In the genomic region with DNA sequence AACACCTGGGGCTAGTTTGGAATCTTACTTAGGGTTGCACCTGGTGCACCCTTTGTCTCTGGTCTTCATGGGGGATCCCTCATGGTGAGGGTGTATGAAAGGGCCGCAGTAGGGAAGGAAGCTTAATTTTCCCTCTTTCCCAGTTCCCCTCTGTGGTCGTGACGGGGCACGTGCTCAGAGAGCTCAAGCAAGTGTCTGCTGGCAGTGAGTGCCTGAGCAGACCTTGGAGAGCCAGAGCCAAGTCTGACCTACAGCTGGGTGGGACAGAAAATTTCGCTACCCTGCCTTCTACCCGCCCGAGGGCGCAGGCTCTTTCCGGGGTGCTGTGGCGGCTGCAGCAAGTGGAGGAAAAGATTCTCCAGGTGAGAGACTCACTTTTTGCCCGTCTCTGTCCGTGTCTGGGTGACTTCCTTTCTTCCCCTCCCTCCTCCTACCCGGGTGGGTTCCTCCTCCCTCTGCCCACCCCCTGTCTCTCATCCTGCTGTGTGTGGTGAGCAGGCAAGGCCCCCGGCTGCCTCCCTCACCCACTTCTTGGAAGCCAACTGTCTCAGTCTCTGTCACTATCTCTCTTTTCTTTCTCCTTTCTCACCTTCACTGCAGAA, we compare ENCODE assay signal across 13 cellular contexts.
DNase-seq lines count a peak whose midpoint lies in the region; ATAC-seq and TF ChIP-seq lines count a peak whose summit lies in the region.
"Had no signal": no experiment of that assay in that cellular context is flagged by ENCODE, and none has a peak within 500 bp of the region (broad histone marks: within the 10 kb centered on the region; RNA-seq: fewer than 3 reads in every experiment).

No MANE protein-coding gene starts in this region.

- peaks cover 23% of the 10 kb centered on the region for H3K4me1 Mint-ChIP-seq in activated naive CD8-positive, alpha-beta T cell treated with anti-CD3 and anti-CD28 coated beads for 36 hours
- H3K4me1 Mint-ChIP-seq: IgD-negative memory B cell had no signal

- H3K4me1 ChIP-seq in DND-41 (ENCODE audit: insufficient read depth, low read length) (peaks cover 55% of the 10 kb centered on the region), esophagus squamous epithelium (peaks cover 0 to 26% (median 0%) of the 10 kb centered on the region in 3 donors)

- peak overlapping the region in 1 of 2 experiments; percentile 50; a peak in 2 of 4 replicates for H3K4me3 ChIP-seq in DND-41 (ENCODE audit: low read depth in 1 of 2, low read length in 2 of 2)
- no peak overlapping the region for H3K4me3 ChIP-seq in MG63
- no peak overlapping the region for H3K4me3 ChIP-seq in esophagus squamous epithelium
- H3K4me3 ChIP-seq: lower lobe of right lung had no signal

- H3K9ac ChIP-seq in DND-41 (ENCODE audit: low read depth, low read length) = peak overlapping the region; percentile 53
- H3K9ac ChIP-seq: parathyroid adenoma had no signal

- peak overlapping the region; percentile 79 for H3K27ac Mint-ChIP-seq in activated naive CD8-positive, alpha-beta T cell treated with anti-CD3 and anti-CD28 coated beads for 36 hours
- H3K27ac Mint-ChIP-seq: IgD-negative memory B cell had no signal

- peaks cover 16% of the 10 kb centered on the region for H3K36me3 Mint-ChIP-seq in activated naive CD8-positive, alpha-beta T cell treated with anti-CD3 and anti-CD28 coated beads for 36 hours
- H3K36me3 Mint-ChIP-seq: IgD-negative memory B cell had no signal

- peak; percentile 96 for DNase-seq in DND-41
- DNase-seq in NCI-H69 (lab: John Stamatoyannopoulos, UW) = peak; percentile 99
- DNase-seq in activated naive CD8-positive, alpha-beta T cell treated with anti-CD3 and anti-CD28 coated beads for 36 hours = peak; percentile 38
- peak; percentile 21 for DNase-seq in stimulated activated CD4-positive, alpha-beta T cell treated with anti-CD3 and anti-CD28 coated beads, Interleukin-4, amount 100 ng/mL, for 24 hours
- no peak for DNase-seq in MG63
- DNase-seq in esophagus squamous epithelium (lab: John Stamatoyannopoulos, UW) = no peak
- DNase-seq in activated CD4-positive, CD25-positive, alpha-beta regulatory T cell (lab: John Stamatoyannopoulos, UW) = no peak
- no peak for DNase-seq in hepatic stellate cell (ENCODE audit: low spot score)
- DNase-seq: lower lobe of right lung, NCI-H226 had no signal

- no peaks in the 10 kb centered on the region for H3K36me3 ChIP-seq in DND-41 (ENCODE audit: insufficient read depth, low read length)
- H3K36me3 ChIP-seq in MG63 = peaks cover 41% of the 10 kb centered on the region
- H3K36me3 ChIP-seq in esophagus squamous epithelium = peaks cover 0 to 25% (median 0%) of the 10 kb centered on the region in 3 donors

- no peaks in the 10 kb centered on the region for H3K27me3 ChIP-seq in DND-41 (ENCODE audit: insufficient read depth, low read length, poor library complexity)
- H3K27me3 ChIP-seq in MG63 = no peaks in the 10 kb centered on the region
- no peaks in the 10 kb centered on the region for H3K27me3 ChIP-seq in esophagus squamous epithelium

- no peaks in the 10 kb centered on the region for H3K27me3 Mint-ChIP-seq in activated naive CD8-positive, alpha-beta T cell treated with anti-CD3 and anti-CD28 coated beads for 36 hours

- no peaks in the 10 kb centered on the region for H3K9me3 ChIP-seq in DND-41 (ENCODE audit: insufficient read depth, low read length, severe bottlenecking)
- no peaks in the 10 kb centered on the region for H3K9me3 ChIP-seq in MG63
- no peaks in the 10 kb centered on the region for H3K9me3 ChIP-seq in esophagus squamous epithelium
- H3K9me3 ChIP-seq: lower lobe of right lung had no signal

- peak; percentile 94 for ATAC-seq in DND-41 (ENCODE audit: insufficient read depth, low read depth)
- ATAC-seq: lower lobe of right lung, SK-N-SH treated with all-trans-retinoic acid at 6 μM for 48 hours had no signal

- H3K4me3 Mint-ChIP-seq in activated naive CD8-positive, alpha-beta T cell treated with anti-CD3 and anti-CD28 coated beads for 36 hours = peak overlapping the region; percentile 49
- H3K4me3 Mint-ChIP-seq: IgD-negative memory B cell had no signal

- TF ChIP-seq POLR2A in esophagus squamous epithelium (IDR thresholded peaks at IDR 0.05) = no peak

- H2AFZ ChIP-seq in DND-41 (ENCODE audit: low read depth, low read length) = peak overlapping the region; percentile 68
- H2AFZ ChIP-seq: parathyroid adenoma had no signal

- H4K20me1 ChIP-seq in DND-41 (ENCODE audit: insufficient read depth, low read length) = no peaks in the 10 kb centered on the region

- no peaks in the 10 kb centered on the region for H3K9me3 Mint-ChIP-seq in activated naive CD8-positive, alpha-beta T cell treated with anti-CD3 and anti-CD28 coated beads for 36 hours
- H3K9me3 Mint-ChIP-seq: IgD-negative memory B cell had no signal

- TF ChIP-seq CTCF in DND-41 (IDR thresholded peaks at IDR 0.05; ENCODE audit: borderline replicate concordance, extremely low read depth, low read length, poor library complexity, severe bottlenecking) (no peak), esophagus squamous epithelium (IDR thresholded peaks at IDR 0.05) (no peak)

- 45 to 69% methylated on average over 6 to 11 of the region's 14 CpGs for WGBS in esophagus squamous epithelium, 2 donors

- H3K4me2 ChIP-seq in DND-41 (ENCODE audit: insufficient read depth, low read length) = peak overlapping the region; percentile 63

- no peaks in the 10 kb centered on the region for H3K79me2 ChIP-seq in DND-41 (ENCODE audit: insufficient read depth, low read length)
- H3K79me2 ChIP-seq: parathyroid adenoma had no signal

- intact Hi-C loops in esophagus squamous epithelium (cut with DNase I) = no loop called here

- peak overlapping the region; percentile 84 for H3K27ac ChIP-seq in DND-41 (ENCODE audit: low read length)
- H3K27ac ChIP-seq in esophagus squamous epithelium = peak overlapping the region in 2 of 4 donors; percentile 23 to 47
- H3K27ac ChIP-seq: lower lobe of right lung, parathyroid adenoma had no signal

Comparison
In these comparisons a context has a peak if more than half of its experiments do, and no peak if none do; other contexts are left out.
1. DNase-seq: peak in DND-41 (single experiment), NCI-H69 (single experiment), activated naive CD8-positive, alpha-beta T cell treated with anti-CD3 and anti-CD28 coated beads for 36 hours (single experiment) and stimulated activated CD4-positive, alpha-beta T cell treated with anti-CD3 and anti-CD28 coated beads, Interleukin-4, amount 100 ng/mL, for 24 hours (single experiment); none in MG63 (single experiment), esophagus squamous epithelium (single experiment), activated CD4-positive, CD25-positive, alpha-beta regulatory T cell (0 of 4) and hepatic stellate cell (single experiment).